14 cellular contexts compared by ENCODE assay signal in genomic region chr17:38232790-38233189, GRCh38. TPM values are rescaled to one million over a fixed set of nuclear protein-coding genes. Genes with fewer than 3 reads are reported as not detected.
"Had no signal": no experiment of that assay in that cellular context is flagged by ENCODE, and none has a peak within 500 bp of the region (broad histone marks: within the 10 kb centered on the region; RNA-seq: fewer than 3 reads in every experiment).

No MANE protein-coding gene starts in this region.

RNA-seq across cellular contexts. Expression of gene TBC1D3, which starts 40.4 kb away (rescaled TPM):
- total RNA-seq: activated CD4-positive, alpha-beta memory T cell treated with anti-CD3 and anti-CD28 coated beads, Interleukin-2, amount 10 ng/mL, durations not matched to agents 7 days and 5 days; activated CD4-positive, alpha-beta T cell treated with anti-CD3 and anti-CD28 coated beads, Interleukin-2, amount 10 ng/mL, durations not matched to agents 7 days and 5 days; activated T-cell treated with anti-CD3 and anti-CD28 coated beads, Interleukin-2, amount 50 U/mL, for 72 hours; adrenal gland; aorta; breast epithelium; cardiac muscle cell; colonic mucosa; dermis microvascular lymphatic vessel endothelial cell; gastrocnemius medialis; glomerular endothelial cell; T-helper 1 cell treated with Interleukin-12 subunit alpha and Interleukin-12 subunit beta and Interleukin-4 antibody, amounts not matched to agents 30 ng/mL and 1 ng/mL, for 36 hours had no signal
- polyA plus RNA-seq: aorta, cardiac muscle cell, endothelial cell of umbilical vein, esophagus had no signal
